ENCODE assay signal across 34 cellular contexts in genomic region chrY:20802659-20803058, GRCh38. TPM values are rescaled to one million over a fixed set of nuclear protein-coding genes. Genes with fewer than 3 reads are reported as not detected.
"Had no signal": no experiment of that assay in that cellular context is flagged by ENCODE, and none has a peak within 500 bp of the region (broad histone marks: within the 10 kb centered on the region; RNA-seq: fewer than 3 reads in every experiment).

No MANE protein-coding gene starts in this region.

- H3K36me3 ChIP-seq: ascending aorta, cardiac muscle cell, colonic mucosa, Peyer's patch, SJCRH30 had no signal

- H3K4me3 Mint-ChIP-seq: activated CD4-positive, alpha-beta T cell treated with anti-CD3 and anti-CD28 coated beads for 36 hours; activated CD4-positive, alpha-beta T cell treated with anti-CD3 and anti-CD28 coated beads, Interleukin-2, amount 10 ng/mL, durations not matched to agents 7 days and 5 days; activated CD8-positive, alpha-beta T cell treated with anti-CD3 and anti-CD28 coated beads, Interleukin-2, amount 10 ng/mL, durations not matched to agents 7 days and 5 days; activated naive CD4-positive, alpha-beta T cell treated with anti-CD3 and anti-CD28 coated beads, Interleukin-2, amount 50 U/mL, for 24 hours; activated naive CD8-positive, alpha-beta T cell treated with anti-CD3 and anti-CD28 coated beads, Interleukin-2, amount 10 ng/mL, durations not matched to agents 7 days and 5 days; activated T-cell treated with anti-CD3 and anti-CD28 coated beads, Interleukin-2, amount 50 U/mL, for 24 hours; central memory CD8-positive, alpha-beta T cell had no signal

- H3K27ac Mint-ChIP-seq: activated CD4-positive, alpha-beta T cell treated with anti-CD3 and anti-CD28 coated beads for 36 hours; activated CD4-positive, alpha-beta T cell treated with anti-CD3 and anti-CD28 coated beads, Interleukin-2, amount 10 ng/mL, durations not matched to agents 7 days and 5 days; activated CD8-positive, alpha-beta T cell treated with anti-CD3 and anti-CD28 coated beads, Interleukin-2, amount 10 ng/mL, durations not matched to agents 7 days and 5 days; activated naive CD4-positive, alpha-beta T cell treated with anti-CD3 and anti-CD28 coated beads, Interleukin-2, amount 50 U/mL, for 24 hours; activated naive CD8-positive, alpha-beta T cell treated with anti-CD3 and anti-CD28 coated beads, Interleukin-2, amount 10 ng/mL, durations not matched to agents 7 days and 5 days; activated T-cell treated with anti-CD3 and anti-CD28 coated beads, Interleukin-2, amount 50 U/mL, for 24 hours; activated T-helper 2 cell treated with anti-CD3 and anti-CD28 coated beads, Interferon-gamma antibody, Interleukin-2, Interleukin-4, amounts not matched to agents 10 μg/mL and 5 μg/mL and 100 μg/mL, durations not matched to agents 14 hours and 24 hours and 36 hours had no signal

- ATAC-seq: activated CD4-positive, alpha-beta T cell treated with anti-CD3 and anti-CD28 coated beads for 36 hours; activated CD4-positive, CD25-positive, alpha-beta regulatory T cell treated with anti-CD3 and anti-CD28 coated beads, Interleukin-2, amount 50 U/mL, for 24 hours; activated CD8-positive, alpha-beta T cell treated with anti-CD3 and anti-CD28 coated beads, Interleukin-2, amount 10 ng/mL, durations not matched to agents 7 days and 5 days; PC-3; Right ventricle myocardium inferior had no signal

- DNase-seq: activated CD4-positive, alpha-beta T cell treated with anti-CD3 and anti-CD28 coated beads for 36 hours; activated CD4-positive, alpha-beta T cell treated with anti-CD3 and anti-CD28 coated beads, Interleukin-2, amount 10 ng/mL, durations not matched to agents 7 days and 5 days; activated CD4-positive, alpha-beta T cell treated with anti-CD3 and anti-CD28 coated beads, Interleukin-2, amount 50 U/mL, for 48 hours; activated CD8-positive, alpha-beta T cell treated with anti-CD3 and anti-CD28 coated beads, Interleukin-2, amount 10 ng/mL, durations not matched to agents 7 days and 5 days; activated gamma-delta T cell; activated naive CD4-positive, alpha-beta T cell treated with Interleukin-2 at 50 U/mL for 16 hours; activated naive CD8-positive, alpha-beta T cell treated with anti-CD3 and anti-CD28 coated beads, Interleukin-2, amount 10 ng/mL, durations not matched to agents 7 days and 5 days; activated T-cell treated with anti-CD3 and anti-CD28 coated beads, Interleukin-2, amount 50 U/mL, for 24 hours; amygdala; colonic mucosa; Kasumi-1; KG1; NCI-H1092; NCI-H1436 treated with DMSO at 0.1 percent for 48 hours; NCI-H1694 treated with DMSO at 0.1 percent for 48 hours; NCI-H2029; NCI-H510A; NCI-H526; NCI-H748 treated with DMSO at 0.1 percent for 48 hours; NK-92 treated with Interleukin-12 subunit alpha and Interleukin-12 subunit beta, amount 100 ng/mL, for 24 hours; PC-3; Peyer's patch; SJCRH30 had no signal

- H3K9me3 Mint-ChIP-seq: activated naive CD4-positive, alpha-beta T cell treated with anti-CD3 and anti-CD28 coated beads, Interleukin-2, amount 50 U/mL, for 24 hours; activated T-cell treated with anti-CD3 and anti-CD28 coated beads, Interleukin-2, amount 50 U/mL, for 24 hours; central memory CD8-positive, alpha-beta T cell had no signal

- H3K27me3 Mint-ChIP-seq: activated CD4-positive, alpha-beta T cell treated with anti-CD3 and anti-CD28 coated beads for 36 hours; activated CD4-positive, alpha-beta T cell treated with anti-CD3 and anti-CD28 coated beads, Interleukin-2, amount 10 ng/mL, durations not matched to agents 7 days and 5 days; activated naive CD4-positive, alpha-beta T cell treated with anti-CD3 and anti-CD28 coated beads, Interleukin-2, amount 50 U/mL, for 24 hours; activated naive CD8-positive, alpha-beta T cell treated with anti-CD3 and anti-CD28 coated beads, Interleukin-2, amount 10 ng/mL, durations not matched to agents 7 days and 5 days; activated T-cell treated with anti-CD3 and anti-CD28 coated beads, Interleukin-2, amount 50 U/mL, for 24 hours; central memory CD8-positive, alpha-beta T cell had no signal

- H3K4me3 ChIP-seq: ascending aorta, cardiac muscle cell, colonic mucosa, Peyer's patch, SJCRH30, SK-N-MC had no signal

- H3K27me3 ChIP-seq: ascending aorta, cardiac muscle cell, colonic mucosa, Peyer's patch, SJCRH30 had no signal

- H3K4me1 ChIP-seq: ascending aorta, colonic mucosa, Peyer's patch, SJCRH30 had no signal

- H3K9me3 ChIP-seq: ascending aorta, colonic mucosa, Peyer's patch, SJCRH30 had no signal

- H3K36me3 Mint-ChIP-seq: activated naive CD4-positive, alpha-beta T cell treated with anti-CD3 and anti-CD28 coated beads, Interleukin-2, amount 50 U/mL, for 24 hours had no signal

- H3K27ac ChIP-seq: ascending aorta, cardiac muscle cell, colonic mucosa, Peyer's patch, RWPE1, SJCRH30, SK-N-MC had no signal

RNA-seq across cellular contexts. Expression of gene RPS4Y2, which starts 46.8 kb away (rescaled TPM):
- total RNA-seq: activated CD4-positive, alpha-beta T cell treated with anti-CD3 and anti-CD28 coated beads for 36 hours; activated T-helper 2 cell treated with anti-CD3 and anti-CD28 coated beads, Interferon-gamma antibody, Interleukin-2, Interleukin-4, amounts not matched to agents 10 μg/mL and 5 μg/mL and 100 μg/mL, durations not matched to agents 14 hours and 24 hours and 36 hours; ascending aorta; cardiac muscle cell; chondrocyte; colonic mucosa; PC-3; Peyer's patch; Right ventricle myocardium inferior; SJCRH30 had no signal
- polyA plus RNA-seq: adipose tissue, cardiac muscle cell had no signal
